22 cellular contexts compared by ENCODE assay signal in genomic region chr17:73534575-73534940, GRCh38.
DNase-seq lines count a peak whose midpoint lies in the region; ATAC-seq and TF ChIP-seq lines count a peak whose summit lies in the region.
"Had no signal": no experiment of that assay in that cellular context is flagged by ENCODE, and none has a peak within 500 bp of the region (broad histone marks: within the 10 kb centered on the region; RNA-seq: fewer than 3 reads in every experiment).

No MANE protein-coding gene starts in this region.

- peaks cover 29 to 69% of the 10 kb centered on the region in 2 experiments for H3K4me1 Mint-ChIP-seq in H9
- peaks cover 63% of the 10 kb centered on the region for H3K4me1 Mint-ChIP-seq in endodermal cell

- H3K9me3 ChIP-seq in BLaER1 treated with 17β-estradiol and CSF1 and Interleukin-3, amounts not matched to agents 10 nM and 100 nM (replicated peaks in 1 of 11) = no peaks in the 10 kb centered on the region
- no peaks in the 10 kb centered on the region for H3K9me3 ChIP-seq in H9 (ENCODE audit: control insufficient read depth, low read depth, low read length)
- H3K9me3 ChIP-seq in endodermal cell (ENCODE audit: control insufficient read depth, low read length) = no peaks in the 10 kb centered on the region
- no peaks in the 10 kb centered on the region for H3K9me3 ChIP-seq in neural cell (ENCODE audit: low read length)
- no peaks in the 10 kb centered on the region for H3K9me3 ChIP-seq in right lobe of liver
- H3K9me3 ChIP-seq: BE2C had no signal

- no peak for TF ChIP-seq EP300 in neural cell (conservative IDR thresholded peaks at IDR 0.05; ENCODE audit: poor library complexity, severe bottlenecking)

- no peaks in the 10 kb centered on the region for H3K9me2 ChIP-seq in neural cell (ENCODE audit: insufficient read depth, low read length)

- H3K14ac ChIP-seq in H9 (ENCODE audit: insufficient read depth, low read length) = no peak overlapping the region

- H3K79me2 ChIP-seq in H9 (ENCODE audit: insufficient read depth, low read length) = no peaks in the 10 kb centered on the region
- no peaks in the 10 kb centered on the region for H3K79me2 ChIP-seq in neural cell (replicated peaks; ENCODE audit: insufficient read depth, low read length)

- no peaks in the 10 kb centered on the region for H3K36me3 Mint-ChIP-seq in H9 (ENCODE audit: insufficient read depth in 1 of 3, low read depth in 3 of 3)
- H3K36me3 Mint-ChIP-seq in endodermal cell (ENCODE audit: low read depth) = no peaks in the 10 kb centered on the region

- WGBS in H9 (ENCODE audit: extremely low coverage, insufficient read length, low lambda C conversion rate) = no CpG with 5 or more reads among the region's 10 CpGs
- WGBS in endodermal cell (ENCODE audit: insufficient coverage in 1 of 2, insufficient read length in 1 of 2), 2 experiments = 89 to 95% methylated on average over 3 to 10 of the region's 10 CpGs
- 80% methylated on average over 7 of the region's 10 CpGs for WGBS in right lobe of liver (ENCODE audit: insufficient coverage, low coverage, low lambda C conversion rate, missing lambda C conversion rate)

- no peak overlapping the region for H2AK5ac ChIP-seq in H9 (ENCODE audit: insufficient read length, low read length)

- H4K20me1 ChIP-seq in BLaER1 treated with 17β-estradiol and CSF1 and Interleukin-3, amounts not matched to agents 10 nM and 100 nM = peaks cover 0 to 7% (median 0%) of the 10 kb centered on the region in 11 experiments; a peak in 2 of 22 replicates
- H4K20me1 ChIP-seq in H9 (ENCODE audit: control insufficient read depth, insufficient read depth, insufficient read length) (no peaks in the 10 kb centered on the region), neural cell (ENCODE audit: insufficient read depth) (no peaks in the 10 kb centered on the region)

- H3K4me3 Mint-ChIP-seq in H9 (peak overlapping the region in 1 of 2 experiments; percentile 12; a peak in 1 of 5 replicates), endodermal cell (no peak overlapping the region)
- H3K4me3 Mint-ChIP-seq: CD4-positive, alpha-beta T cell had no signal

- no peak overlapping the region for H4K8ac ChIP-seq in H9 (replicated peaks; ENCODE audit: insufficient read length, low read depth, low read length)

- ATAC-seq in HG02938 (IDR thresholded peaks at IDR 0.05; ENCODE audit: unreplicated experiment) (no peak), right lobe of liver (no peak)
- ATAC-seq: GM12878, Panc1, SK-N-SH treated with all-trans-retinoic acid at 6 μM for 48 hours had no signal

- H3F3A ChIP-seq in neural cell (ENCODE audit: insufficient read depth, low read length, poor library complexity, severe bottlenecking) = no peaks in the 10 kb centered on the region

- H3K23me2 ChIP-seq in H9 (ENCODE audit: insufficient read length, low read depth, low read length, poor library complexity, severe bottlenecking) = no peaks in the 10 kb centered on the region

- H3K4ac ChIP-seq in H9 (ENCODE audit: low read depth, low read length) = no peak overlapping the region

- H3K36me3 ChIP-seq in BLaER1 treated with 17β-estradiol and CSF1 and Interleukin-3, amounts not matched to agents 10 nM and 100 nM = no peaks in the 10 kb centered on the region
- H3K36me3 ChIP-seq in endodermal cell (ENCODE audit: control insufficient read depth, insufficient read depth, low read length) (no peaks in the 10 kb centered on the region), neural cell (ENCODE audit: insufficient read depth, low read length) (no peaks in the 10 kb centered on the region), right lobe of liver (no peaks in the 10 kb centered on the region)
- H3K36me3 ChIP-seq: BE2C had no signal

- H3K27ac Mint-ChIP-seq in H9 (peak overlapping the region; percentile 11 to 48 (median 30); a peak in 2 of 7 replicates), endodermal cell (peak overlapping the region; percentile 65)
- H3K27ac Mint-ChIP-seq: CD4-positive, alpha-beta T cell had no signal

- no peaks in the 10 kb centered on the region for H3K79me1 ChIP-seq in H9 (ENCODE audit: insufficient read depth, low read depth, low read length, poor library complexity, severe bottlenecking)

- H2BK5ac ChIP-seq in H9 (ENCODE audit: insufficient read length, low read length) = no peak overlapping the region

- no peaks in the 10 kb centered on the region for H3K27me3 ChIP-seq in BLaER1 treated with 17β-estradiol and CSF1 and Interleukin-3, amounts not matched to agents 10 nM and 100 nM
- H3K27me3 ChIP-seq in H9 (ENCODE audit: insufficient read depth, low read length) = no peaks in the 10 kb centered on the region
- H3K27me3 ChIP-seq in endodermal cell (ENCODE audit: control insufficient read depth, insufficient read depth, low read length, poor library complexity, severe bottlenecking) = peaks cover 6% of the 10 kb centered on the region
- no peaks in the 10 kb centered on the region for H3K27me3 ChIP-seq in neural cell (ENCODE audit: insufficient read depth, low read depth, low read length)
- no peaks in the 10 kb centered on the region for H3K27me3 ChIP-seq in right lobe of liver

- DNase-seq in H9 (no peak), endodermal cell (no peak), GM13977 (ENCODE audit: low spot score) (no peak), right lobe of liver (no peak), NCI-H2196 treated with DMSO at 0.1 percent for 48 hours (lab: John Stamatoyannopoulos, UW; ENCODE audit: unreplicated experiment) (no peak)
- DNase-seq: BE2C; CD4-positive, alpha-beta T cell; DMS 273 treated with DMSO at 0.1 percent for 48 hours; DMS79 treated with DMSO at 0.1 percent for 48 hours; GM23248; IMR-90; NCI-H187 treated with DMSO at 0.1 percent for 48 hours; NCI-H2107; NCI-H510A; NK-92 treated with Interleukin-12 subunit alpha and Interleukin-12 subunit beta, amount 100 ng/mL, for 24 hours had no signal

- no peak overlapping the region for H3K18ac ChIP-seq in H9 (ENCODE audit: insufficient read length, low read depth, low read length)

- H2BK120ac ChIP-seq in H9 (ENCODE audit: low read depth, low read length, poor library complexity, severe bottlenecking) = no peak overlapping the region

- H3K9me3 Mint-ChIP-seq in H9 (no peaks in the 10 kb centered on the region), endodermal cell (no peaks in the 10 kb centered on the region)
- H3K9me3 Mint-ChIP-seq: CD4-positive, alpha-beta T cell had no signal

- no peak for TF ChIP-seq RAD21 in neural cell (conservative IDR thresholded peaks at IDR 0.05)

- H3K56ac ChIP-seq in H9 (ENCODE audit: insufficient read length, low read depth, low read length) = no peak overlapping the region

- no peak overlapping the region for H3K4me3 ChIP-seq in BLaER1 treated with 17β-estradiol and CSF1 and Interleukin-3, amounts not matched to agents 10 nM and 100 nM
- H3K4me3 ChIP-seq in endodermal cell (ENCODE audit: low read length) = no peak overlapping the region
- no peak overlapping the region for H3K4me3 ChIP-seq in neural cell (ENCODE audit: low read length)
- H3K4me3 ChIP-seq in right lobe of liver = no peak overlapping the region
- H3K4me3 ChIP-seq: GM12878, GM23248 had no signal

- no peak overlapping the region for H2BK20ac ChIP-seq in H9 (ENCODE audit: low read depth, low read length, poor library complexity, severe bottlenecking)

- intact Hi-C loops in right lobe of liver (cut with DNase I) = no loop called here

- H3K9ac ChIP-seq in BLaER1 treated with 17β-estradiol and CSF1 and Interleukin-3, amounts not matched to agents 10 nM and 100 nM = no peak overlapping the region
- H3K9ac ChIP-seq in H9 (ENCODE audit: extremely low read depth, insufficient read length, low read length) (no peak overlapping the region), endodermal cell (ENCODE audit: extremely low read depth, low read length, poor library complexity, severe bottlenecking) (no peak overlapping the region), neural cell (ENCODE audit: low read length) (peak overlapping the region; percentile 36)
- H3K9ac ChIP-seq: GM23248, KMS-11 had no signal

- H3K27me3 Mint-ChIP-seq in H9 (ENCODE audit: low read depth) = peaks cover 1% of the 10 kb centered on the region
- no peaks in the 10 kb centered on the region for H3K27me3 Mint-ChIP-seq in endodermal cell (ENCODE audit: insufficient read depth)
- H3K27me3 Mint-ChIP-seq: CD4-positive, alpha-beta T cell had no signal

- TF ChIP-seq POLR2A in right lobe of liver (IDR thresholded peaks at IDR 0.05) = no peak

- H3T11ph ChIP-seq in H9 (ENCODE audit: low read length) = no peak overlapping the region

- no peak overlapping the region for H2BK12ac ChIP-seq in H9 (ENCODE audit: insufficient read length, low read depth, low read length)

- H3K27ac ChIP-seq in BLaER1 treated with 17β-estradiol and CSF1 and Interleukin-3, amounts not matched to agents 10 nM and 100 nM = no peak overlapping the region
- no peak overlapping the region for H3K27ac ChIP-seq in H9 (ENCODE audit: insufficient read length, low read depth, low read length)
- H3K27ac ChIP-seq in endodermal cell (ENCODE audit: low read depth, low read length) = peak overlapping the region; percentile 41
- peak overlapping the region; percentile 23 for H3K27ac ChIP-seq in neural cell (ENCODE audit: low read length)
- no peak overlapping the region for H3K27ac ChIP-seq in right lobe of liver
- H3K27ac ChIP-seq: GM23248, KMS-11 had no signal

- H3K4me1 ChIP-seq in BLaER1 treated with 17β-estradiol and CSF1 and Interleukin-3, amounts not matched to agents 10 nM and 100 nM = peaks cover 15 to 57% (median 47%) of the 10 kb centered on the region in 10 experiments
- H3K4me1 ChIP-seq in H9 (ENCODE audit: insufficient read depth, low read length) = peaks cover 4% of the 10 kb centered on the region; the same call in 1 of the 2 replicates
- H3K4me1 ChIP-seq in endodermal cell (ENCODE audit: control insufficient read depth, insufficient read depth, low read length) = peaks cover 20% of the 10 kb centered on the region
- no peaks in the 10 kb centered on the region for H3K4me1 ChIP-seq in right lobe of liver

- no peak overlapping the region for H3K23ac ChIP-seq in H9 (ENCODE audit: insufficient read length, low read depth, low read length)

- H2AFZ ChIP-seq in H9 (ENCODE audit: low read length) (no peak overlapping the region), neural cell (ENCODE audit: low read depth, low read length) (no peak overlapping the region)
- H2AFZ ChIP-seq: GM23248 had no signal

- no peak for TF ChIP-seq CTCF in H9 (conservative IDR thresholded peaks at IDR 0.05)
- no peak for TF ChIP-seq CTCF in endodermal cell (conservative IDR thresholded peaks at IDR 0.05)
- no peak for TF ChIP-seq CTCF in neural cell (IDR thresholded peaks at IDR 0.05; ENCODE audit: poor library complexity, severe bottlenecking)
- TF ChIP-seq CTCF in GM13977 (IDR thresholded peaks at IDR 0.05; ENCODE audit: extremely low read depth, insufficient read depth, missing control alignments) = no peak
- TF ChIP-seq CTCF in right lobe of liver (IDR thresholded peaks at IDR 0.05) = no peak

- H2BK15ac ChIP-seq in H9 (ENCODE audit: low read depth, low read length) = no peak overlapping the region

- H4K91ac ChIP-seq in H9 (ENCODE audit: insufficient read length, low read depth, low read length) = no peak overlapping the region

- in situ Hi-C loops in GM13977 (cut with MboI; ENCODE audit: low pct_unique_long_range_greater_than_20kb, low sequenced_read_pairs, unreplicated experiment) = no loop called here

- H4K5ac ChIP-seq in H9 (ENCODE audit: insufficient read length, low read depth, low read length) = no peak overlapping the region

- H3K4me2 ChIP-seq in BLaER1 treated with 17β-estradiol and CSF1 and Interleukin-3, amounts not matched to agents 10 nM and 100 nM = peak overlapping the region in 6 of 11 experiments; percentile 6 to 43 (median 20); a peak in 5 of 22 replicates
- H3K4me2 ChIP-seq in H9 (ENCODE audit: insufficient read depth, insufficient read length, low read length) = no peak overlapping the region
- no peak overlapping the region for H3K4me2 ChIP-seq in neural cell (ENCODE audit: low read length)
- H3K4me2 ChIP-seq: KMS-11 had no signal

Comparison
In these comparisons a context has a peak if more than half of its experiments do, and no peak if none do; other contexts are left out.
1. H3K27ac ChIP-seq: peak in endodermal cell (single experiment) and neural cell (single experiment); none in BLaER1 treated with 17β-estradiol and CSF1 and Interleukin-3, amounts not matched to agents 10 nM and 100 nM (0 of 11), H9 (single experiment) and right lobe of liver (0 of 3).
2. H3K4me2 ChIP-seq: peak in BLaER1 treated with 17β-estradiol and CSF1 and Interleukin-3, amounts not matched to agents 10 nM and 100 nM (6 of 11); none in H9 (single experiment) and neural cell (single experiment).